Comparison of ENCODE assay signal across 9 cellular contexts in genomic region chr14:106268013-106268727, GRCh38.
A peak's percentile ranks its signal among the peaks of the same experiment; 100 is the strongest.
DNase-seq lines count a peak whose midpoint lies in the region; ATAC-seq, FAIRE-seq and TF ChIP-seq lines count a peak whose summit lies in the region.
"Had no signal": no experiment of that assay in that cellular context is flagged by ENCODE, and none has a peak within 500 bp of the region (broad histone marks: within the 10 kb centered on the region; RNA-seq: fewer than 3 reads in every experiment).

No MANE protein-coding gene starts in this region.

- H3K4me3 ChIP-seq in NT2/D1 (ENCODE audit: insufficient read length, low read depth): no peak overlapping the region

- peak overlapping the region in 1 of 2 donors; percentile 32 for H3K4me3 Mint-ChIP-seq in activated T-cell treated with anti-CD3 and anti-CD28 coated beads, Interleukin-2, amount 50 U/mL, for 72 hours

- TF ChIP-seq CTCF in GM10248 (IDR thresholded peaks at IDR 0.05; ENCODE audit: control extremely low read depth, extremely low read depth, low read depth, missing control alignments): no peak

- H3K9me3 Mint-ChIP-seq in activated T-cell treated with anti-CD3 and anti-CD28 coated beads, Interleukin-2, amount 50 U/mL, for 72 hours: no peaks in the 10 kb centered on the region

- H3K4me1 Mint-ChIP-seq in activated T-cell treated with anti-CD3 and anti-CD28 coated beads, Interleukin-2, amount 50 U/mL, for 72 hours (ENCODE audit: low read depth): peaks cover 15% of the 10 kb centered on the region

- no peaks in the 10 kb centered on the region for H3K36me3 Mint-ChIP-seq in activated T-cell treated with anti-CD3 and anti-CD28 coated beads, Interleukin-2, amount 50 U/mL, for 72 hours (ENCODE audit: insufficient read depth in 2 of 2)

- intact Hi-C loops in left ventricle myocardium superior (cut with micrococcal nuclease): no loop called here

- H3K27ac Mint-ChIP-seq in activated T-cell treated with anti-CD3 and anti-CD28 coated beads, Interleukin-2, amount 50 U/mL, for 72 hours: no peak overlapping the region

- POLR2A ChIA-PET in GM10248 (lab: Yijun Ruan, JAX): no interaction called here

- no peaks in the 10 kb centered on the region for H3K9me3 ChIP-seq in NT2/D1 (ENCODE audit: insufficient read depth, low read length)

- DNase-seq in GM10248 (ENCODE audit: extremely low spot score): peak; percentile 20
- DNase-seq in NT2/D1 (ENCODE audit: low read depth, low spot score): peak; percentile 28
- DNase-seq in activated T-cell treated with anti-CD3 and anti-CD28 coated beads, Interleukin-2, amount 50 U/mL, for 72 hours: peak; percentile 88
- peak; percentile 76 for DNase-seq in stimulated activated CD4-positive, alpha-beta T cell treated with anti-CD3 and anti-CD28 coated beads, Interleukin-4, amount 100 ng/mL, for 24 hours
- no peak for DNase-seq in left ventricle myocardium superior
- no peak for DNase-seq in GM12892 (ENCODE audit: insufficient read length)

- ATAC-seq in activated T-cell treated with anti-CD3 and anti-CD28 coated beads, Interleukin-2, amount 50 U/mL, for 72 hours (replicated peaks in 1 of 2): peak; percentile 80 to 87
- ATAC-seq in GM19324 (IDR thresholded peaks at IDR 0.05; ENCODE audit: low FRiP score, unreplicated experiment): no peak
- ATAC-seq in left ventricle myocardium superior: no peak
- ATAC-seq in HG03457 (IDR thresholded peaks at IDR 0.05; ENCODE audit: unreplicated experiment): no peak
- ATAC-seq: HCT116 had no signal

- no peak for TF ChIP-seq POLR2A in GM12892 (IDR thresholded peaks at IDR 0.05; ENCODE audit: low read depth, low read length)

- H3K9ac ChIP-seq in NT2/D1 (ENCODE audit: insufficient read length, low read depth): no peak overlapping the region

- FAIRE-seq in GM12892 (lab: Jason Lieb, UNC): no peak

- peaks cover 76% of the 10 kb centered on the region for H3K27me3 ChIP-seq in NT2/D1 (ENCODE audit: insufficient read depth, insufficient read length)

- CTCF ChIA-PET in GM10248 (lab: Yijun Ruan, JAX): no interaction called here

- H3K27me3 Mint-ChIP-seq in activated T-cell treated with anti-CD3 and anti-CD28 coated beads, Interleukin-2, amount 50 U/mL, for 72 hours (ENCODE audit: low read depth): peaks cover 16% of the 10 kb centered on the region

- H3K36me3 ChIP-seq in NT2/D1 (ENCODE audit: insufficient read depth, insufficient read length, low read length): no peaks in the 10 kb centered on the region

- no peaks in the 10 kb centered on the region for H3K4me1 ChIP-seq in NT2/D1 (ENCODE audit: insufficient read depth, insufficient read length)

Comparison
In these comparisons a context has a peak if more than half of its experiments do, and no peak if none do; other contexts are left out.
1. DNase-seq: peak in GM10248 (single experiment), NT2/D1 (single experiment), activated T-cell treated with anti-CD3 and anti-CD28 coated beads, Interleukin-2, amount 50 U/mL, for 72 hours (2 of 2) and stimulated activated CD4-positive, alpha-beta T cell treated with anti-CD3 and anti-CD28 coated beads, Interleukin-4, amount 100 ng/mL, for 24 hours (single experiment); none in left ventricle myocardium superior (single experiment) and GM12892 (single experiment).
2. ATAC-seq: peak in activated T-cell treated with anti-CD3 and anti-CD28 coated beads, Interleukin-2, amount 50 U/mL, for 72 hours (2 of 2); none in GM19324 (single experiment), left ventricle myocardium superior (single experiment) and HG03457 (single experiment).